Comparison of ENCODE assay signal across 7 cellular contexts in the genomic region with DNA sequence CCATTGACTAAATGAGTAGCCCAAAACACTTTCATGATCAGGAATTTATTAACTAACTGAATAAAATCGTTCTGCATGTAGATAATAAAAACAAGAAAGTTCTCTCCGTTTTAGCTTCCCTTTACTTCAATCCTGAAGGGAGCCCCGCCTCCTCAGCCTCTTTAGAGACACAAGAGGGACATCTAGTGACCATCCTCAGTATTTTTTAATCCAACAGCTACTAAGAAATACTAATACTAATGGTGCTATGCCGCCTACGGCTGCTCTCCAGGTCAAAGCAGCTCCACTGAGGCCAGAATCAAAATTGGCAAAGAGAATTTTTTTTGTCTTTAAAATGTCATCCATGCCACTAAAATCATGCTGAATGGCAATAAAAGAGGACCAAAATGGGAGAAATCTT. TPM values are rescaled to one million over a fixed set of nuclear protein-coding genes. Genes with fewer than 3 reads are reported as not detected.
DNase-seq lines count a peak whose midpoint lies in the region; ATAC-seq, FAIRE-seq and TF ChIP-seq lines count a peak whose summit lies in the region.

No MANE protein-coding gene starts in this region.

- no peaks in the 10 kb centered on the region for H3F3A ChIP-seq in DOHH2 (ENCODE audit: control insufficient read depth, insufficient read depth)
- H3F3A ChIP-seq in OCI-LY1 (ENCODE audit: insufficient read depth, low read length), result no peaks in the 10 kb centered on the region

- no peak overlapping the region for H3K27ac Mint-ChIP-seq in CD8-positive, alpha-beta T cell

- H3K9me2 ChIP-seq in DOHH2 (replicated peaks; ENCODE audit: control insufficient read depth, low read length) (no peaks in the 10 kb centered on the region), OCI-LY1 (ENCODE audit: low read depth, low read length) (no peaks in the 10 kb centered on the region)

- peaks cover 24% of the 10 kb centered on the region for H3K27me3 Mint-ChIP-seq in CD8-positive, alpha-beta T cell (ENCODE audit: low read depth)

- no peak overlapping the region for H3K27ac ChIP-seq in DOHH2 (ENCODE audit: low read depth, low read length)
- H3K27ac ChIP-seq in OCI-LY1 (ENCODE audit: low read depth, low read length, poor library complexity, severe bottlenecking), result no peak overlapping the region
- H3K27ac ChIP-seq in mesenchymal stem cell (ENCODE audit: low read length, poor library complexity, severe bottlenecking), result no peak overlapping the region
- no peak overlapping the region for H3K27ac ChIP-seq in CD8-positive, alpha-beta T cell (ENCODE audit: low read depth, low read length)

- no peaks in the 10 kb centered on the region for H3K9me3 Mint-ChIP-seq in CD8-positive, alpha-beta T cell

- H4K20me1 ChIP-seq in DOHH2 (ENCODE audit: control insufficient read depth, insufficient read depth, low read depth, low read length), result no peaks in the 10 kb centered on the region
- H4K20me1 ChIP-seq in OCI-LY1 (ENCODE audit: insufficient read depth, low read length), result no peaks in the 10 kb centered on the region

- peak; percentile 16 for TF ChIP-seq CTCF in DOHH2 (IDR thresholded peaks at IDR 0.05; ENCODE audit: low read depth, low read length, poor library complexity, severe bottlenecking)
- TF ChIP-seq CTCF in OCI-LY1 (IDR thresholded peaks at IDR 0.05; ENCODE audit: low read length), result peak; percentile 42; the same call in 1 of the 2 replicates
- no peak for TF ChIP-seq CTCF in CD8-positive, alpha-beta T cell (IDR thresholded peaks at IDR 0.05)

- H2BK120ac ChIP-seq in mesenchymal stem cell (ENCODE audit: low read depth, low read length), result no peak overlapping the region

- H3K9ac ChIP-seq in OCI-LY1 (ENCODE audit: low read length) (no peak overlapping the region), mesenchymal stem cell (ENCODE audit: low read length) (no peak overlapping the region)

- H4K8ac ChIP-seq in mesenchymal stem cell (ENCODE audit: low read length), result no peak overlapping the region

- H3K4me1 ChIP-seq in DOHH2 (ENCODE audit: control insufficient read depth, low read length) (no peaks in the 10 kb centered on the region), OCI-LY1 (ENCODE audit: insufficient read depth, low read length, severe bottlenecking) (no peaks in the 10 kb centered on the region), mesenchymal stem cell (ENCODE audit: control insufficient read depth, insufficient read depth, low read depth, low read length) (peaks cover 10% of the 10 kb centered on the region)
- no peaks in the 10 kb centered on the region for H3K4me1 ChIP-seq in CD8-positive, alpha-beta T cell (ENCODE audit: insufficient read depth, low read length)

- H3K9me3 ChIP-seq in DOHH2 (ENCODE audit: control insufficient read depth, insufficient read depth, low read length) (no peaks in the 10 kb centered on the region), OCI-LY1 (ENCODE audit: low read length) (no peaks in the 10 kb centered on the region), mesenchymal stem cell (ENCODE audit: control insufficient read depth, low read length) (no peaks in the 10 kb centered on the region)
- H3K9me3 ChIP-seq in CD8-positive, alpha-beta T cell (ENCODE audit: low read length), result no peaks in the 10 kb centered on the region

- H4K91ac ChIP-seq in mesenchymal stem cell (ENCODE audit: low read length), result no peak overlapping the region

- H3K79me1 ChIP-seq in mesenchymal stem cell (replicated peaks; ENCODE audit: low read length, poor library complexity, severe bottlenecking), result no peaks in the 10 kb centered on the region

- FAIRE-seq in GM19239 (lab: Jason Lieb, UNC) (peak; percentile 84), colon (lab: Jason Lieb, UNC) (peak; percentile 88)

- H3K4me2 ChIP-seq in DOHH2 (ENCODE audit: low read length), result no peak overlapping the region
- H3K4me2 ChIP-seq in OCI-LY1 (ENCODE audit: low read length), result no peak overlapping the region
- H3K4me2 ChIP-seq in mesenchymal stem cell (ENCODE audit: low read length, poor library complexity, severe bottlenecking), result no peak overlapping the region

- no peak overlapping the region for H2AK5ac ChIP-seq in mesenchymal stem cell (ENCODE audit: low read length, severe bottlenecking)

- no peak overlapping the region for H3K4ac ChIP-seq in mesenchymal stem cell (ENCODE audit: low read depth in 1 of 2, low read length in 2 of 2)

- H3K79me2 ChIP-seq in DOHH2 (ENCODE audit: control insufficient read depth, low read length), result no peaks in the 10 kb centered on the region
- H3K79me2 ChIP-seq in OCI-LY1 (ENCODE audit: insufficient read depth, low read length), result no peaks in the 10 kb centered on the region

- H3K27me3 ChIP-seq in DOHH2 (ENCODE audit: control insufficient read depth, low read length) (no peaks in the 10 kb centered on the region), OCI-LY1 (ENCODE audit: insufficient read depth, low read length) (no peaks in the 10 kb centered on the region), mesenchymal stem cell (ENCODE audit: control insufficient read depth in 1 of 2, insufficient read depth in 1 of 2, low read length in 2 of 2) (peaks cover 40 to 71% of the 10 kb centered on the region in 2 experiments)
- no peaks in the 10 kb centered on the region for H3K27me3 ChIP-seq in CD8-positive, alpha-beta T cell (ENCODE audit: insufficient read depth, low read length)

- no peak overlapping the region for H2BK15ac ChIP-seq in mesenchymal stem cell (ENCODE audit: low read depth, poor library complexity, severe bottlenecking)

- H3K23ac ChIP-seq in mesenchymal stem cell (ENCODE audit: low read length in 2 of 2), result no peak overlapping the region

- H3K36me3 Mint-ChIP-seq in CD8-positive, alpha-beta T cell, result no peaks in the 10 kb centered on the region

- peaks cover 14% of the 10 kb centered on the region for H3K4me1 Mint-ChIP-seq in CD8-positive, alpha-beta T cell (ENCODE audit: low read depth)

- intact Hi-C loops in CD8-positive, alpha-beta T cell (cut with DNase I, micrococcal nuclease), result no loop called here

- POLR2A ChIA-PET in CD8-positive, alpha-beta T cell (lab: Charles Lee), result no interaction called here

- 4% methylated on average over 3 of the region's 5 CpGs for WGBS in mesenchymal stem cell

- H2BK5ac ChIP-seq in mesenchymal stem cell (ENCODE audit: low read depth, low read length, poor library complexity, severe bottlenecking), result no peak overlapping the region

- no peaks in the 10 kb centered on the region for H3K36me3 ChIP-seq in DOHH2 (ENCODE audit: control insufficient read depth, low read length)
- no peaks in the 10 kb centered on the region for H3K36me3 ChIP-seq in OCI-LY1 (ENCODE audit: insufficient read depth, low read length)
- no peaks in the 10 kb centered on the region for H3K36me3 ChIP-seq in mesenchymal stem cell (ENCODE audit: control insufficient read depth in 1 of 2, insufficient read depth in 2 of 2, low read depth in 1 of 2, low read length in 2 of 2)
- no peaks in the 10 kb centered on the region for H3K36me3 ChIP-seq in CD8-positive, alpha-beta T cell (ENCODE audit: insufficient read depth, low read length)

- no peak for ATAC-seq in CD8-positive, alpha-beta T cell

- no peak overlapping the region for H3K4me3 Mint-ChIP-seq in CD8-positive, alpha-beta T cell

- H3K18ac ChIP-seq in mesenchymal stem cell (ENCODE audit: low read depth in 1 of 2, low read length in 2 of 2), result no peak overlapping the region

- no peak overlapping the region for H3K14ac ChIP-seq in mesenchymal stem cell (ENCODE audit: low read length in 2 of 2)

- CTCF ChIA-PET in CD8-positive, alpha-beta T cell (lab: Charles Lee), result no interaction called here

- H2AFZ ChIP-seq in OCI-LY1 (ENCODE audit: low read length) (no peak overlapping the region), mesenchymal stem cell (ENCODE audit: low read depth, low read length) (no peak overlapping the region)

- H3K4me3 ChIP-seq in DOHH2 (ENCODE audit: low read length) (no peak overlapping the region), OCI-LY1 (ENCODE audit: low read depth, low read length, poor library complexity, severe bottlenecking) (no peak overlapping the region), mesenchymal stem cell (ENCODE audit: insufficient read depth in 1 of 2, low read depth in 1 of 2, low read length in 2 of 2) (no peak overlapping the region)
- no peak overlapping the region for H3K4me3 ChIP-seq in CD8-positive, alpha-beta T cell (ENCODE audit: low read depth, low read length)

- no peak for DNase-seq in GM19239 (ENCODE audit: insufficient read length, low spot score)
- DNase-seq in HS-5 (ENCODE audit: low read depth), result peak; percentile 4
- peak; percentile 50 for DNase-seq in mesenchymal stem cell
- no peak for DNase-seq in CD8-positive, alpha-beta T cell

- H2BK12ac ChIP-seq in mesenchymal stem cell (ENCODE audit: low read length in 2 of 2), result no peak overlapping the region

RNA-seq across cellular contexts. Expression of gene PCDH19, which starts 3.2 kb away (rescaled TPM):
- polyA plus RNA-seq in mesenchymal stem cell (2013, experiment 1 of 2), result 0.01 TPM
- 0.10 TPM for polyA plus RNA-seq in mesenchymal stem cell (2013, experiment 2 of 2)
- not detected for total RNA-seq in CD8-positive, alpha-beta T cell

Comparison
In these comparisons a context has a peak if more than half of its experiments do, and no peak if none do; other contexts are left out.
1. DNase-seq: peak in HS-5 (single experiment) and mesenchymal stem cell (single experiment); none in GM19239 (single experiment) and CD8-positive, alpha-beta T cell (0 of 7).